Comparison of ENCODE assay signal across 11 cellular contexts in genomic region chr5:124755565-124755964, GRCh38. TPM values are rescaled to one million over a fixed set of nuclear protein-coding genes. Genes with fewer than 3 reads are reported as not detected.
DNase-seq lines count a peak whose midpoint lies in the region; ATAC-seq, FAIRE-seq and TF ChIP-seq lines count a peak whose summit lies in the region.
"Had no signal": no experiment of that assay in that cellular context is flagged by ENCODE, and none has a peak within 500 bp of the region (broad histone marks: within the 10 kb centered on the region; RNA-seq: fewer than 3 reads in every experiment).

No MANE protein-coding gene starts in this region.

- H3K27me3 Mint-ChIP-seq in GM23338 (ENCODE audit: insufficient read depth, low read depth, poor library complexity) = peaks cover 4% of the 10 kb centered on the region
- no peaks in the 10 kb centered on the region for H3K27me3 Mint-ChIP-seq in neural crest cell (ENCODE audit: low read depth)
- H3K27me3 Mint-ChIP-seq in natural killer cell treated with Interleukin-12 subunit alpha and Interleukin-12 subunit beta and Interleukin-15 and Interleukin-18, amount 100 ng/mL, for 72 hours = peaks cover 12 to 20% of the 10 kb centered on the region in 2 donors

- FAIRE-seq in small intestine (lab: Jason Lieb, UNC) = no peak

- H3K27ac Mint-ChIP-seq in GM23338 = no peak overlapping the region; the same call in 1 of the 2 replicates
- H3K27ac Mint-ChIP-seq in neural crest cell (ENCODE audit: unreplicated experiment) = no peak overlapping the region
- H3K27ac Mint-ChIP-seq in natural killer cell treated with Interleukin-12 subunit alpha and Interleukin-12 subunit beta and Interleukin-15 and Interleukin-18, amount 100 ng/mL, for 72 hours = no peak overlapping the region

- WGBS in small intestine, 3 donors = 55 to 76% (median 74%) methylated on average over 3 of the region's 3 CpGs
- 72% methylated on average over 3 of the region's 3 CpGs for WGBS in prostate gland

- H3K4me1 Mint-ChIP-seq in GM23338 (peaks cover 31% of the 10 kb centered on the region), neural crest cell (peaks cover 49% of the 10 kb centered on the region)
- no peaks in the 10 kb centered on the region for H3K4me1 Mint-ChIP-seq in natural killer cell treated with Interleukin-12 subunit alpha and Interleukin-12 subunit beta and Interleukin-15 and Interleukin-18, amount 100 ng/mL, for 72 hours (ENCODE audit: low read depth in 2 of 2)

- peaks cover 20% of the 10 kb centered on the region for H3K4me1 ChIP-seq in GM23338 (ENCODE audit: insufficient read depth)
- H3K4me1 ChIP-seq in small intestine (ENCODE audit: control insufficient read depth in 2 of 2, insufficient read depth in 1 of 2, low read depth in 1 of 2, low read length in 1 of 2) = no peaks in the 10 kb centered on the region
- no peaks in the 10 kb centered on the region for H3K4me1 ChIP-seq in prostate gland (replicated peaks)

- no peak for TF ChIP-seq POLR2A in prostate gland (IDR thresholded peaks at IDR 0.05)

- TF ChIP-seq CTCF in GM23338 (conservative IDR thresholded peaks at IDR 0.05; ENCODE audit: low read depth in 2 of 2) (no peak), choroid plexus epithelial cell (conservative IDR thresholded peaks at IDR 0.05; ENCODE audit: low read depth, low read length) (no peak), neural crest cell (conservative IDR thresholded peaks at IDR 0.05) (no peak), prostate gland (IDR thresholded peaks at IDR 0.05) (no peak)

- H3K79me2 ChIP-seq in GM23338 (replicated peaks; ENCODE audit: insufficient read depth) = no peaks in the 10 kb centered on the region

- no peaks in the 10 kb centered on the region for H3K9me3 ChIP-seq in small intestine (ENCODE audit: control insufficient read depth, low read depth)
- no peaks in the 10 kb centered on the region for H3K9me3 ChIP-seq in prostate gland

- H3K36me3 Mint-ChIP-seq in GM23338 (ENCODE audit: low read depth) (peaks cover 2% of the 10 kb centered on the region; the same call in 2 of the 3 replicates), neural crest cell (ENCODE audit: low read depth) (no peaks in the 10 kb centered on the region)
- H3K36me3 Mint-ChIP-seq in natural killer cell treated with Interleukin-12 subunit alpha and Interleukin-12 subunit beta and Interleukin-15 and Interleukin-18, amount 100 ng/mL, for 72 hours = peaks cover 4% of the 10 kb centered on the region

- intact Hi-C loops in prostate gland (cut with DNase I) = no loop called here

- H3K4me3 Mint-ChIP-seq in GM23338 = no peak overlapping the region
- peak overlapping the region; percentile 71 for H3K4me3 Mint-ChIP-seq in neural crest cell
- H3K4me3 Mint-ChIP-seq in natural killer cell treated with Interleukin-12 subunit alpha and Interleukin-12 subunit beta and Interleukin-15 and Interleukin-18, amount 100 ng/mL, for 72 hours = no peak overlapping the region

- H2AFZ ChIP-seq in GM23338 = no peak overlapping the region

- no peaks in the 10 kb centered on the region for H3K9me2 ChIP-seq in GM23338 (ENCODE audit: insufficient read depth)

- no peak for DNase-seq in GM23338 (ENCODE audit: low spot score)
- DNase-seq in NCI-H446 treated with DMSO at 0.1 percent for 48 hours (lab: John Stamatoyannopoulos, UW) = peak; percentile 30
- DNase-seq in choroid plexus epithelial cell (ENCODE audit: low read depth) = peak; percentile 22
- no peak for DNase-seq in neural crest cell (ENCODE audit: low read depth, low spot score)
- no peak for DNase-seq in small intestine
- no peak for DNase-seq in NCI-H2029 (lab: John Stamatoyannopoulos, UW)
- no peak for DNase-seq in prostate gland (ENCODE audit: low spot score)
- DNase-seq in natural killer cell treated with Interleukin-12 subunit alpha and Interleukin-12 subunit beta and Interleukin-15 and Interleukin-18, amount 100 ng/mL, for 72 hours (ENCODE audit: low spot score) = no peak
- DNase-seq: activated CD8-positive, alpha-beta memory T cell treated with anti-CD3 and anti-CD28 coated beads for 24 hours; DMS79; NCI-H1092 had no signal

- no peak overlapping the region for H3K4me2 ChIP-seq in GM23338

- no peak overlapping the region for H3K4me3 ChIP-seq in GM23338
- no peak overlapping the region for H3K4me3 ChIP-seq in choroid plexus epithelial cell (ENCODE audit: low read depth, low read length)
- H3K4me3 ChIP-seq in small intestine (ENCODE audit: low read depth in 1 of 2, low read length in 2 of 2) = no peak overlapping the region
- H3K4me3 ChIP-seq in prostate gland = no peak overlapping the region

- H3K9me3 Mint-ChIP-seq in GM23338 (no peaks in the 10 kb centered on the region), neural crest cell (no peaks in the 10 kb centered on the region)
- no peaks in the 10 kb centered on the region for H3K9me3 Mint-ChIP-seq in natural killer cell treated with Interleukin-12 subunit alpha and Interleukin-12 subunit beta and Interleukin-15 and Interleukin-18, amount 100 ng/mL, for 72 hours

- H3K36me3 ChIP-seq in GM23338 (ENCODE audit: insufficient read depth) (no peaks in the 10 kb centered on the region), small intestine (ENCODE audit: control insufficient read depth in 2 of 2, insufficient read depth in 2 of 2, low read length in 2 of 2) (no peaks in the 10 kb centered on the region), prostate gland (no peaks in the 10 kb centered on the region)

- peak; percentile 36; the same call in 2 of the 3 replicates for ATAC-seq in GM23338
- ATAC-seq in natural killer cell treated with Interleukin-12 subunit alpha and Interleukin-12 subunit beta and Interleukin-15 and Interleukin-18, amount 100 ng/mL, for 72 hours = no peak

- no peaks in the 10 kb centered on the region for H4K20me1 ChIP-seq in GM23338 (replicated peaks; ENCODE audit: insufficient read depth)

- H3K27me3 ChIP-seq in GM23338 (ENCODE audit: insufficient read depth) (no peaks in the 10 kb centered on the region), small intestine (ENCODE audit: control insufficient read depth in 2 of 2, insufficient read depth in 2 of 2, low read length in 2 of 2) (no peaks in the 10 kb centered on the region), prostate gland (replicated peaks; ENCODE audit: insufficient read depth) (no peaks in the 10 kb centered on the region)

- H3F3A ChIP-seq in GM23338 (replicated peaks; ENCODE audit: low read depth) = no peaks in the 10 kb centered on the region

- H3K27ac ChIP-seq in GM23338 (ENCODE audit: low read depth) (no peak overlapping the region), small intestine (ENCODE audit: low read depth in 1 of 2, low read length in 1 of 2) (no peak overlapping the region), prostate gland (no peak overlapping the region)

TF ChIP-seq in GM23338, 12 proteins besides CTCF, POLR2A, EP300 and RAD21 (continues in another document):
- TF ChIP-seq ETS1 (IDR thresholded peaks at IDR 0.05) (no peak), POLR2AphosphoS5 (IDR thresholded peaks at IDR 0.05; ENCODE audit: low read depth) (no peak), ZNF331 (CRISPR knock-in tag; IDR thresholded peaks at IDR 0.05; ENCODE audit: low read depth) (no peak), STAT1 (IDR thresholded peaks at IDR 0.05; ENCODE audit: unreplicated experiment) (no peak), REST (IDR thresholded peaks at IDR 0.05; ENCODE audit: unreplicated experiment) (no peak), CREB1 (CRISPR knock-in tag; IDR thresholded peaks at IDR 0.05; ENCODE audit: low read depth) (no peak), EZH2 (IDR thresholded peaks at IDR 0.05; ENCODE audit: low read depth, unreplicated experiment) (no peak), ZNF114 (CRISPR knock-in tag; IDR thresholded peaks at IDR 0.05) (no peak), NANOG (IDR thresholded peaks at IDR 0.05; ENCODE audit: borderline replicate concordance) (no peak), EZH2phosphoT487 (IDR thresholded peaks at IDR 0.05; ENCODE audit: unreplicated experiment) (no peak)

RNA-seq across cellular contexts. Expression of gene ZNF608, which starts 9.1 kb away (rescaled TPM):
- total RNA-seq in GM23338 (2014; rRNA removed; shearing (Covaris generic)) = 39.7 and 42.4 TPM in 2 replicates
- polyA plus RNA-seq in GM23338 (2016; fragmentation: Nextera tagmentation; extraction: Ambion mirVana) (20.0 and 20.5 TPM in 2 replicates), small intestine (10 to 100 TPM in 2 of 3 donors, 1 to 10 TPM in 1; 5.7 to 13.7 (median 11.6) TPM)
- total RNA-seq in neural crest cell (106 and 107 TPM in 2 replicates), prostate gland (10 to 100 TPM; 22.6 to 25.3 TPM)
- total RNA-seq in natural killer cell treated with Interleukin-12 subunit alpha and Interleukin-12 subunit beta and Interleukin-15 and Interleukin-18, amount 100 ng/mL, for 72 hours = under 1 TPM; 0.47 to 0.59 TPM

Comparison
In these comparisons a context has a peak if more than half of its experiments do, and no peak if none do; other contexts are left out.
1. DNase-seq: peak in NCI-H446 treated with DMSO at 0.1 percent for 48 hours (single experiment) and choroid plexus epithelial cell (single experiment); none in GM23338 (single experiment), neural crest cell (single experiment), small intestine (single experiment), NCI-H2029 (single experiment), prostate gland (single experiment) and natural killer cell treated with Interleukin-12 subunit alpha and Interleukin-12 subunit beta and Interleukin-15 and Interleukin-18, amount 100 ng/mL, for 72 hours (single experiment).
2. RNA of gene ZNF608, which starts 9.1 kb away (total RNA-seq): 106 to 107 TPM in neural crest cell, 39.7 to 42.4 TPM in GM23338 and 22.6 to 25.3 TPM in prostate gland; 0.47 to 0.59 TPM in natural killer cell treated with Interleukin-12 subunit alpha and Interleukin-12 subunit beta and Interleukin-15 and Interleukin-18, amount 100 ng/mL, for 72 hours; every median in the first group is over 10 times any median in the second.